ENCODE assay signal across 13 cellular contexts in the genomic region with DNA sequence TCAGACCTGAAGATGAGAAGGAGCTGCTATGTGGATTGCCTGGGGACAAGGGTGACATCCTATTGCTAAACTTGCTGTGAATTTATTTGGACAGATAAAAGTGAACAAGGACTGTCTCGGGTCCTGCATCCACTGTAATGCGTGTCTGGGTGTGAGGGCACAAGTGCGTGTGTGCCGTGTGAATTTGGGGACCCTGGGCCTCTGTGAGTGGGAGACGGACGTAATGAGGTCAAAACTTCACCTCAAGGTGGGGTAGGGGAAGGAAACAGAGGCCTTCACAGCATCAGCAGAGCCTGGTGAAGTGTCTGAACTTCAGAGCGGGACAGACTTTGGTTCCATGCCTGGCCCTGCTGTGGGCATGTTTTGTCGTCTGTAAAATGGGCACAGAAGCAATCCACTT. TPM values are rescaled to one million over a fixed set of nuclear protein-coding genes. Genes with fewer than 3 reads are reported as not detected.
A peak's percentile ranks its signal among the peaks of the same experiment; 100 is the strongest.
DNase-seq lines count a peak whose midpoint lies in the region; ATAC-seq and TF ChIP-seq lines count a peak whose summit lies in the region.
"Had no signal": no experiment of that assay in that cellular context is flagged by ENCODE, and none has a peak within 500 bp of the region (broad histone marks: within the 10 kb centered on the region; RNA-seq: fewer than 3 reads in every experiment).

No MANE protein-coding gene starts in this region.

- H3K27me3 ChIP-seq in CD8-positive, alpha-beta memory T cell (ENCODE audit: insufficient read depth, low read length, poor library complexity, severe bottlenecking), result no peaks in the 10 kb centered on the region
- peaks cover 19% of the 10 kb centered on the region for H3K27me3 ChIP-seq in OCI-LY3 (ENCODE audit: low read depth, low read length)
- no peaks in the 10 kb centered on the region for H3K27me3 ChIP-seq in gastrocnemius medialis
- H3K27me3 ChIP-seq: vagina had no signal

- H3K79me2 ChIP-seq in OCI-LY3 (ENCODE audit: low read length), result no peaks in the 10 kb centered on the region

- peak overlapping the region; percentile 41 for H3K4me2 ChIP-seq in OCI-LY3 (ENCODE audit: low read length)

- no peak for TF ChIP-seq CTCF in OCI-LY3 (IDR thresholded peaks at IDR 0.05; ENCODE audit: low read depth, low read length)
- no peak for TF ChIP-seq CTCF in gastrocnemius medialis (IDR thresholded peaks at IDR 0.05 in 4 of 5, conservative IDR thresholded peaks at IDR 0.05 in 1 of 5)
- TF ChIP-seq CTCF in mucosa of descending colon (IDR thresholded peaks at IDR 0.05), result no peak

- DNase-seq in CD8-positive, alpha-beta memory T cell, result peak in 1 of 5 donors; percentile 42
- no peak for DNase-seq in central memory CD8-positive, alpha-beta T cell (ENCODE audit: low spot score in 2 of 2)
- no peak for DNase-seq in gastrocnemius medialis
- no peak for DNase-seq in mucosa of descending colon
- DNase-seq in NCI-H526 treated with DMSO at 0.1 percent for 48 hours (lab: John Stamatoyannopoulos, UW), result no peak
- DNase-seq in DMS79 (lab: John Stamatoyannopoulos, UW), result no peak
- DNase-seq: activated gamma-delta T cell treated with Interleukin-2 at 50 U/mL for 16 hours, islet precursor cell, NCI-H1092 had no signal

- H3K9ac ChIP-seq in OCI-LY3 (ENCODE audit: low read length), result peak overlapping the region; percentile 30; the same call in 1 of the 2 replicates

- H3K27me3 Mint-ChIP-seq in CD8-positive, alpha-beta memory T cell, result no peaks in the 10 kb centered on the region
- H3K27me3 Mint-ChIP-seq in central memory CD8-positive, alpha-beta T cell, result no peaks in the 10 kb centered on the region

- H3K36me3 ChIP-seq in CD8-positive, alpha-beta memory T cell (ENCODE audit: insufficient read depth, low read length), result no peaks in the 10 kb centered on the region
- H3K36me3 ChIP-seq in OCI-LY3 (replicated peaks; ENCODE audit: low read depth, low read length) (no peaks in the 10 kb centered on the region), gastrocnemius medialis (peaks cover 0 to 6% of the 10 kb centered on the region in 2 donors), mucosa of descending colon (ENCODE audit: low read depth) (no peaks in the 10 kb centered on the region)
- H3K36me3 ChIP-seq: vagina had no signal

- no peak overlapping the region for H3K4me3 ChIP-seq in CD8-positive, alpha-beta memory T cell (ENCODE audit: low read length)
- H3K4me3 ChIP-seq in OCI-LY3 (ENCODE audit: low read length) (no peak overlapping the region), gastrocnemius medialis (no peak overlapping the region), mucosa of descending colon (no peak overlapping the region)
- H3K4me3 ChIP-seq: vagina had no signal

- intact Hi-C loops in gastrocnemius medialis (cut with DNase I; ENCODE audit: low total_unique reads) (no loop called here), mucosa of descending colon (cut with DNase I, micrococcal nuclease) (no loop called here)

- no peak for ATAC-seq in central memory CD8-positive, alpha-beta T cell (replicated peaks; ENCODE audit: extremely low read depth, poor library complexity, severe bottlenecking)
- ATAC-seq in gastrocnemius medialis, result no peak
- no peak for ATAC-seq in mucosa of descending colon

- TF ChIP-seq POLR2A in gastrocnemius medialis (IDR thresholded peaks at IDR 0.05), result peak in 1 of 2 donors; percentile 11

- peaks cover 83% of the 10 kb centered on the region for H3K4me1 ChIP-seq in CD8-positive, alpha-beta memory T cell (ENCODE audit: insufficient read depth, low read length)
- peaks cover 96% of the 10 kb centered on the region for H3K4me1 ChIP-seq in OCI-LY3 (ENCODE audit: low read length)
- H3K4me1 ChIP-seq in gastrocnemius medialis, result peaks cover 94 to 97% of the 10 kb centered on the region in 2 donors
- H3K4me1 ChIP-seq in mucosa of descending colon (ENCODE audit: low read depth), result peaks cover 11% of the 10 kb centered on the region

- POLR2A ChIA-PET in CD8-positive, alpha-beta memory T cell (lab: Charles Lee), result interaction anchor here (1.7 to 2.1 kb wide), 2 partner anchors 10 to 22 kb away, joined by 5 to 21 read pairs; no protein-coding TSS in a partner anchor

- no peaks in the 10 kb centered on the region for H3K9me3 Mint-ChIP-seq in CD8-positive, alpha-beta memory T cell
- H3K9me3 Mint-ChIP-seq in central memory CD8-positive, alpha-beta T cell, result peaks cover 6% of the 10 kb centered on the region

- peaks cover 0 to 2% (median 0%) of the 10 kb centered on the region in 3 donors for H3K36me3 Mint-ChIP-seq in CD8-positive, alpha-beta memory T cell
- peaks cover 38% of the 10 kb centered on the region for H3K36me3 Mint-ChIP-seq in central memory CD8-positive, alpha-beta T cell (ENCODE audit: insufficient read depth)

- peaks cover 90 to 99% (median 98%) of the 10 kb centered on the region in 3 donors for H3K4me1 Mint-ChIP-seq in CD8-positive, alpha-beta memory T cell
- H3K4me1 Mint-ChIP-seq in central memory CD8-positive, alpha-beta T cell, result peaks cover 89% of the 10 kb centered on the region

- peak overlapping the region; percentile 65 to 80 (median 74) for H3K4me3 Mint-ChIP-seq in CD8-positive, alpha-beta memory T cell
- H3K4me3 Mint-ChIP-seq in central memory CD8-positive, alpha-beta T cell, result peak overlapping the region; percentile 65

- no peaks in the 10 kb centered on the region for H4K20me1 ChIP-seq in OCI-LY3 (ENCODE audit: insufficient read depth, low read length)

- H2AFZ ChIP-seq in OCI-LY3 (ENCODE audit: low read depth, low read length), result no peak overlapping the region

- H3K9me3 ChIP-seq in CD8-positive, alpha-beta memory T cell (ENCODE audit: low read length), result no peaks in the 10 kb centered on the region
- H3K9me3 ChIP-seq in OCI-LY3 (ENCODE audit: insufficient read depth, low read length), result no peaks in the 10 kb centered on the region
- H3K9me3 ChIP-seq in gastrocnemius medialis, result no peaks in the 10 kb centered on the region
- H3K9me3 ChIP-seq in mucosa of descending colon, result no peaks in the 10 kb centered on the region
- H3K9me3 ChIP-seq: vagina had no signal

- CTCF ChIA-PET in CD8-positive, alpha-beta memory T cell (lab: Charles Lee), result interaction anchor here (2.0 to 33.9 kb wide), 3 partner anchors 12 to 40 kb away, joined by 6 to 945 read pairs (median 177); a partner anchor contains a TSS

- H3K27ac ChIP-seq in CD8-positive, alpha-beta memory T cell (ENCODE audit: low read depth, low read length), result peak overlapping the region; percentile 12
- H3K27ac ChIP-seq in OCI-LY3 (ENCODE audit: low read length) (peak overlapping the region; percentile 35), gastrocnemius medialis (peak overlapping the region; percentile 97 to 100 (median 98))
- H3K27ac ChIP-seq: vagina had no signal

- peak overlapping the region; percentile 95 to 99 (median 97) for H3K27ac Mint-ChIP-seq in CD8-positive, alpha-beta memory T cell
- H3K27ac Mint-ChIP-seq in central memory CD8-positive, alpha-beta T cell (ENCODE audit: low read depth), result peak overlapping the region; percentile 93

- in situ Hi-C loops in gastrocnemius medialis (cut with MboI; ENCODE audit: low sequenced_read_pairs in 4 of 4), result no loop called here

RNA-seq across cellular contexts. Expression of a gene that starts 14.8 kb away (rescaled TPM):
- 10 to 100 TPM; 93.5 to 98.0 TPM for total RNA-seq in CD8-positive, alpha-beta memory T cell
- 4.8 TPM for polyA plus RNA-seq in CD8-positive, alpha-beta memory T cell
- total RNA-seq in gastrocnemius medialis (100 to 1,000 TPM; 335 to 819 (median 539) TPM), mucosa of descending colon (10 to 100 TPM in 1 of 3 donors, 1 to 10 TPM in 2; 5.2 to 89.1 (median 8.8) TPM)
- total RNA-seq: NCI-H460 had no signal

RNA-seq across cellular contexts. Expression of a gene that starts 34.5 kb away (rescaled TPM):
- not detected for total RNA-seq in CD8-positive, alpha-beta memory T cell
- polyA plus RNA-seq in CD8-positive, alpha-beta memory T cell, result not detected
- total RNA-seq in gastrocnemius medialis, result not detected
- total RNA-seq in mucosa of descending colon, result not detected
- total RNA-seq: cardiac septum, NCI-H460, vagina had no signal

RNA-seq across cellular contexts. Expression of a gene that starts 35.5 kb away (rescaled TPM):
- not detected for total RNA-seq in CD8-positive, alpha-beta memory T cell
- not detected for polyA plus RNA-seq in CD8-positive, alpha-beta memory T cell
- total RNA-seq in gastrocnemius medialis (under 1 TPM in 2 of 4 donors, not detected in 2; 0.56 to 0.61 TPM), mucosa of descending colon (not detected)
- total RNA-seq: NCI-H460, vagina had no signal

Comparison
In these comparisons a context has a peak if more than half of its experiments do, and no peak if none do; other contexts are left out.
1. H3K27ac ChIP-seq: peak in every context shown above with its lines; median percentile 98 in gastrocnemius medialis; 35 in OCI-LY3; 12 in CD8-positive, alpha-beta memory T cell.